1 cellular context compared by ENCODE assay signal in the genomic region with DNA sequence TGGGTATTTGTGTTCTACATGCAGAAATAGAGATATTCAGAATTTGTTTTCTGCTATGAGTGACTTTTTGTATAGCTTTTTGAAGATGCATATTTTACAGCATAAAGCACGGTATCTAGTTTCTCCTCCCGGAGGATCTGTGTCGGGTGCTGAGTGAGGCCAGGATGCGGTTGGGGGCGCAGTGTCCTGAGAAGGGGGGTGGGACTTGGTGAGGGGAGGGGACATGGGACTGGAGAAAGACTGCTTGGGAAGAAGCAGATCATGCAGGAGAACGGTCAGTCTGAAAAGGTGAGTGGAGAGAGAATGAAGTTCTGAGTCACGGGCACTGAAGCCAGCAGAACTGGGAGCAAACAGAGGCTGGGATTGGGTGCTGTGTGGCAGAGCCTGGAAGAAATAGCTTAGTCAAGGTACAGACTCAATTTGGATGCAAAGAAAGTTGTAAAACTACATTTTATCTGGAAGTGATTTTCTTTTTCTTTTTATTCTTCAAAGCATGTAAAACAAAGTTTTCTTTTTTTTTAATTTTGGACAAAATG.
TF ChIP-seq lines count a peak whose summit lies in the region.

No MANE protein-coding gene starts in this region.

TF ChIP-seq in HepG2, 621 proteins besides CTCF, POLR2A, EP300 and RAD21 (continued from another document):
- TF ChIP-seq, protein P1, sequence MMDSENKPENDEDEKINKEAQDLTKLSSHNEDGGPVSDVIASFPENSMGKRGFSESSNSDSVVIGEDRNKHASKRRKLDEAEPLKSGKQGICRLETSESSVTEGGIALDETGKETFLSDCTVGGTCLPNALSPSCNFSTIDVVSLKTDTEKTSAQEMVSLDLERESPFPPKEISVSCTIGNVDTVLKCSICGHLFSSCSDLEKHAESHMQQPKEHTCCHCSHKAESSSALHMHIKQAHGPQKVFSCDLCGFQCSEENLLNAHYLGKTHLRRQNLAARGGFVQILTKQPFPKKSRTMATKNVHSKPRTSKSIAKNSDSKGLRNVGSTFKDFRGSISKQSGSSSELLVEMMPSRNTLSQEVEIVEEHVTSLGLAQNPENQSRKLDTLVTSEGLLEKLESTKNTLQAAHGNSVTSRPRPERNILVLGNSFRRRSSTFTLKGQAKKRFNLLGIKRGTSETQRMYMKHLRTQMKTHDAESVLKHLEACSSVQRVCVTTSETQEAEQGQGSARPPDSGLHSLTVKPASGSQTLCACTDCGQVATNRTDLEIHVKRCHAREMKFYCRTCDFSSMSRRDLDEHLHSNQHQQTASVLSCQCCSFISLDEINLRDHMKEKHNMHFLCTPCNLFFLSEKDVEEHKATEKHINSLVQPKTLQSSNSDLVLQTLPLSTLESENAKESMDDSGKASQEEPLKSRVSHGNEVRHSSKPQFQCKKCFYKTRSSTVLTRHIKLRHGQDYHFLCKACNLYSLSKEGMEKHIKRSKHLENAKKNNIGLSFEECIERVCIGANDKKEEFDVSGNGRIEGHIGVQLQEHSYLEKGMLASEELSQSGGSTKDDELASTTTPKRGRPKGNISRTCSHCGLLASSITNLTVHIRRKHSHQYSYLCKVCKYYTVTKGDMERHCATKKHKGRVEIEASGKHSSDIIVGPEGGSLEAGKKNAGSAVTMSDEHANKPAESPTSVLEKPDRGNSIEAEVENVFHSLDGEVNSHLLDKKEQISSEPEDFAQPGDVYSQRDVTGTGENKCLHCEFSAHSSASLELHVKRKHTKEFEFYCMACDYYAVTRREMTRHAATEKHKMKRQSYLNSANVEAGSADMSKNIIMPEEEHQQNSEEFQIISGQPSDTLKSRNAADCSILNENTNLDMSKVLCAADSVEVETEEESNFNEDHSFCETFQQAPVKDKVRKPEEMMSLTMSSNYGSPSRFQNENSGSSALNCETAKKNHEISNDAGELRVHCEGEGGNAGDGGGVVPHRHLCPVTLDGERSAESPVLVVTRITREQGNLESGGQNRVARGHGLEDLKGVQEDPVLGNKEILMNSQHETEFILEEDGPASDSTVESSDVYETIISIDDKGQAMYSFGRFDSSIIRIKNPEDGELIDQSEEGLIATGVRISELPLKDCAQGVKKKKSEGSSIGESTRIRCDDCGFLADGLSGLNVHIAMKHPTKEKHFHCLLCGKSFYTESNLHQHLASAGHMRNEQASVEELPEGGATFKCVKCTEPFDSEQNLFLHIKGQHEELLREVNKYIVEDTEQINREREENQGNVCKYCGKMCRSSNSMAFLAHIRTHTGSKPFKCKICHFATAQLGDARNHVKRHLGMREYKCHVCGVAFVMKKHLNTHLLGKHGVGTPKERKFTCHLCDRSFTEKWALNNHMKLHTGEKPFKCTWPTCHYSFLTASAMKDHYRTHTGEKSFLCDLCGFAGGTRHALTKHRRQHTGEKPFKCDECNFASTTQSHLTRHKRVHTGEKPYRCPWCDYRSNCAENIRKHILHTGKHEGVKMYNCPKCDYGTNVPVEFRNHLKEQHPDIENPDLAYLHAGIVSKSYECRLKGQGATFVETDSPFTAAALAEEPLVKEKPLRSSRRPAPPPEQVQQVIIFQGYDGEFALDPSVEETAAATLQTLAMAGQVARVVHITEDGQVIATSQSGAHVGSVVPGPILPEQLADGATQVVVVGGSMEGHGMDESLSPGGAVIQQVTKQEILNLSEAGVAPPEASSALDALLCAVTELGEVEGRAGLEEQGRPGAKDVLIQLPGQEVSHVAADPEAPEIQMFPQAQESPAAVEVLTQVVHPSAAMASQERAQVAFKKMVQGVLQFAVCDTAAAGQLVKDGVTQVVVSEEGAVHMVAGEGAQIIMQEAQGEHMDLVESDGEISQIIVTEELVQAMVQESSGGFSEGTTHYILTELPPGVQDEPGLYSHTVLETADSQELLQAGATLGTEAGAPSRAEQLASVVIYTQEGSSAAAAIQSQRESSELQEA (CRISPR knock-in tag; IDR thresholded peaks at IDR 0.05; ENCODE audit: not compliant biosample characterization) = no peak
- TF ChIP-seq ZNF260 (CRISPR knock-in tag; IDR thresholded peaks at IDR 0.05; ENCODE audit: borderline replicate concordance, low read depth) = no peak
